ENCODE assay signal across 21 cellular contexts in the genomic region with DNA sequence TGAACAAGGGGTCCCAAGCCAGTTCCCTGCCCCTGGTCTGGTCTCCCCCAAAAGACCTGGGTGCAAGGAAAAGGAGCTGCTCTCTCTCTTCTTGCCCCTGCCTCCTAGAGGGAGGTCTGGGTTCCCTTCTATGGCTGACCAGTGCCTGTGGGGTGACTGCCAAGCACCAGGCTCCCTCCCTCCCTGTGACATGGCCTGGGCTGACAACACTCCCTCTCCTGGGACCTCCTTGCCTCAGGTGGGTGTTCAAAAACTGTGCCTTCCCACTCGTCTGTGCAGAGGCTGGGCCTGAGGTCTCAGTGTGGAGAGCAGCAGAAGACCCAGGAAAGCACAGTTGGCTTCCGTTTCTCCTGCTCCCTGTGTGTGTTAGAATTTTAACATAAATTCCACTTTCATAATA. TPM values are rescaled to one million over a fixed set of nuclear protein-coding genes. Genes with fewer than 3 reads are reported as not detected.
A peak's percentile ranks its signal among the peaks of the same experiment; 100 is the strongest.
DNase-seq lines count a peak whose midpoint lies in the region; ATAC-seq, FAIRE-seq and TF ChIP-seq lines count a peak whose summit lies in the region.
"Had no signal": no experiment of that assay in that cellular context is flagged by ENCODE, and none has a peak within 500 bp of the region (broad histone marks: within the 10 kb centered on the region; RNA-seq: fewer than 3 reads in every experiment).

No MANE protein-coding gene starts in this region.

- H3K36me3 ChIP-seq in BLaER1 = peaks cover 18% of the 10 kb centered on the region
- no peaks in the 10 kb centered on the region for H3K36me3 ChIP-seq in Caco-2 (ENCODE audit: control insufficient read depth, insufficient read depth, low read length)
- peaks cover 1 to 18% of the 10 kb centered on the region in 2 experiments; a peak in 2 of 5 replicates for H3K36me3 ChIP-seq in HepG2 (replicated peaks in 1 of 2; ENCODE audit: control insufficient read depth in 1 of 2, insufficient read depth in 2 of 2, low read length in 2 of 2)

- no TSS peak for BruUV-seq in Caco-2 (replicated peaks; lab: Mats Ljungman, UMichigan)
- BruUV-seq in MCF 10A (replicated peaks; lab: Mats Ljungman, UMichigan) = no TSS peak
- BruUV-seq in HepG2 (replicated peaks; lab: Mats Ljungman, UMichigan) = no TSS peak

- H3K27ac Mint-ChIP-seq in Caco-2 (ENCODE audit: unreplicated experiment) (peak overlapping the region; percentile 66), nephron progenitor cell (peak overlapping the region; percentile 84), MCF 10A (ENCODE audit: low read depth, unreplicated experiment) (no peak overlapping the region)
- H3K27ac Mint-ChIP-seq: B cell; CD4-positive, CD25-positive, alpha-beta regulatory T cell; HFFc6 had no signal

- DNase-seq in Caco-2 (no peak), RWPE1 (ENCODE audit: low spot score) (no peak), nephron progenitor cell (no peak), MCF 10A (ENCODE audit: unreplicated experiment) (no peak), HepG2 (ENCODE audit: low spot score) (no peak), SHP77 treated with DMSO at 0.1 percent for 48 hours (lab: John Stamatoyannopoulos, UW) (no peak)
- no peak for DNase-seq in activated CD8-positive, alpha-beta memory T cell treated with anti-CD3 and anti-CD28 coated beads for 24 hours
- DNase-seq: C1 segment of cervical spinal cord; CD4-positive, CD25-positive, alpha-beta regulatory T cell; DMS153; DMS79; GF-D8; GM23248; HCEC 1CT; HFFc6; IMR-90; KBM-7 had no signal

- POLR2A ChIA-PET in Caco-2 (lab: Charles Lee) = no interaction called here
- POLR2A ChIA-PET in RWPE1 (lab: Yijun Ruan, JAX; ENCODE audit: low non-redundant PET) = no interaction called here
- POLR2A ChIA-PET in MCF 10A (lab: Yijun Ruan, JAX) = no interaction called here
- POLR2A ChIA-PET in HepG2 (lab: Yijun Ruan, JAX) = no interaction called here

- in situ Hi-C loops in HepG2 (cut with HindIII; ENCODE audit: extremely low pct_ligation_motif_present, low pct_unique_long_range_greater_than_20kb) = no loop called here

- intact Hi-C loops in Caco-2 (cut with micrococcal nuclease; ENCODE audit: unreplicated experiment) = no loop called here
- intact Hi-C loops in MCF 10A (cut with micrococcal nuclease) = no loop called here
- intact Hi-C loops in HepG2 (cut with micrococcal nuclease; ENCODE audit: unreplicated experiment) = no loop called here

- no peaks in the 10 kb centered on the region for H3K79me2 ChIP-seq in HepG2 (ENCODE audit: insufficient read depth, low read length)

- no peaks in the 10 kb centered on the region for H3K9me3 Mint-ChIP-seq in Caco-2 (ENCODE audit: unreplicated experiment)
- no peaks in the 10 kb centered on the region for H3K9me3 Mint-ChIP-seq in nephron progenitor cell
- H3K9me3 Mint-ChIP-seq in MCF 10A (ENCODE audit: unreplicated experiment) = no peaks in the 10 kb centered on the region
- H3K9me3 Mint-ChIP-seq: CD4-positive, CD25-positive, alpha-beta regulatory T cell; HFFc6 had no signal

- H3K4me2 ChIP-seq in BLaER1 = peak overlapping the region; percentile 5; the same call in 1 of the 2 replicates
- H3K4me2 ChIP-seq in HepG2 (ENCODE audit: low read depth, low read length) = no peak overlapping the region

- ATAC-seq in HepG2 = no peak

- H3K4me1 Mint-ChIP-seq in Caco-2 (ENCODE audit: low read depth, unreplicated experiment) (no peaks in the 10 kb centered on the region), nephron progenitor cell (peaks cover 11% of the 10 kb centered on the region), MCF 10A (ENCODE audit: insufficient read depth, unreplicated experiment) (peaks cover 10% of the 10 kb centered on the region)

- H3K36me3 Mint-ChIP-seq in Caco-2 (ENCODE audit: insufficient read depth, unreplicated experiment) = peaks cover 14% of the 10 kb centered on the region
- H3K36me3 Mint-ChIP-seq in nephron progenitor cell (ENCODE audit: low read depth) = peaks cover 21% of the 10 kb centered on the region
- peaks cover 49% of the 10 kb centered on the region for H3K36me3 Mint-ChIP-seq in MCF 10A (ENCODE audit: insufficient read depth, unreplicated experiment)

- no peak for TF ChIP-seq CTCF in Caco-2 (IDR thresholded peaks at IDR 0.05; ENCODE audit: insufficient read depth in 1 of 2, low read depth in 1 of 2, low read length in 1 of 2, severe bottlenecking in 1 of 2, unreplicated experiment in 1 of 2)
- no peak for TF ChIP-seq CTCF in RWPE1 (conservative IDR thresholded peaks at IDR 0.05; ENCODE audit: low read depth)
- no peak for TF ChIP-seq CTCF in nephron progenitor cell (IDR thresholded peaks at IDR 0.05)
- no peak for TF ChIP-seq CTCF in MCF 10A (IDR thresholded peaks at IDR 0.05; ENCODE audit: unreplicated experiment)
- no peak for TF ChIP-seq CTCF in HepG2 (CRISPR knock-in tag; IDR thresholded peaks at IDR 0.05)

- no peak for TF ChIP-seq RAD21 in HepG2 (CRISPR knock-in tag; IDR thresholded peaks at IDR 0.05)

- no peak for TF ChIP-seq POLR2A in HepG2 (IDR thresholded peaks at IDR 0.05; ENCODE audit: insufficient read depth in 1 of 2, low read depth in 2 of 2, low read length in 2 of 2)

- no peaks in the 10 kb centered on the region for H3K27me3 ChIP-seq in BLaER1
- no peaks in the 10 kb centered on the region for H3K27me3 ChIP-seq in Caco-2 (replicated peaks; ENCODE audit: control insufficient read depth, insufficient read depth, low read length)
- no peaks in the 10 kb centered on the region for H3K27me3 ChIP-seq in HepG2 (ENCODE audit: control insufficient read depth in 1 of 2, insufficient read depth in 2 of 2, low read length in 2 of 2)

- H3K27ac ChIP-seq in BLaER1 (peak overlapping the region; percentile 29; the same call in 1 of the 2 replicates), RWPE1 (peak overlapping the region; percentile 93), HepG2 (ENCODE audit: extremely low read length, insufficient read depth, low read length) (no peak overlapping the region)
- H3K27ac ChIP-seq: GM23248, HL-60 had no signal

- peaks cover 48% of the 10 kb centered on the region for H3K4me1 ChIP-seq in BLaER1
- peaks cover 5% of the 10 kb centered on the region; the same call in 1 of the 2 replicates for H3K4me1 ChIP-seq in Caco-2
- H3K4me1 ChIP-seq in HepG2 (ENCODE audit: insufficient read depth, low read length) = peaks cover 10% of the 10 kb centered on the region

- H3K4me3 Mint-ChIP-seq in Caco-2 (ENCODE audit: unreplicated experiment) = no peak overlapping the region
- H3K4me3 Mint-ChIP-seq in nephron progenitor cell = no peak overlapping the region
- no peak overlapping the region for H3K4me3 Mint-ChIP-seq in MCF 10A (ENCODE audit: unreplicated experiment)
- H3K4me3 Mint-ChIP-seq: B cell; CD4-positive, CD25-positive, alpha-beta regulatory T cell; HFFc6 had no signal

- H3K9me3 ChIP-seq in BLaER1 (no peaks in the 10 kb centered on the region), Caco-2 (no peaks in the 10 kb centered on the region), HepG2 (ENCODE audit: low read length) (no peaks in the 10 kb centered on the region)

- CTCF ChIA-PET in Caco-2 (lab: Charles Lee) (no interaction called here), RWPE1 (lab: Yijun Ruan, JAX) (no interaction called here), MCF 10A (lab: Yijun Ruan, JAX) (no interaction called here), HepG2 (lab: Yijun Ruan, JAX; ENCODE audit: low intra/inter-chr PET ratio, low total read pairs) (no interaction called here)

- WGBS in HepG2 (ENCODE audit: low lambda C conversion rate) = 100% methylated on average over 1 of the region's 2 CpGs

- H3K4me3 ChIP-seq in BLaER1 (no peak overlapping the region), Caco-2 (ENCODE audit: low read depth, low read length) (no peak overlapping the region), HepG2 (replicated peaks in 1 of 3; ENCODE audit: insufficient read depth in 1 of 3, low read depth in 2 of 3, low read length in 3 of 3) (no peak overlapping the region)
- H3K4me3 ChIP-seq: GM23248 had no signal

- H3K27me3 Mint-ChIP-seq in Caco-2 (ENCODE audit: insufficient read depth, unreplicated experiment) = no peaks in the 10 kb centered on the region
- peaks cover 3% of the 10 kb centered on the region for H3K27me3 Mint-ChIP-seq in nephron progenitor cell (ENCODE audit: low read depth, poor library complexity)
- H3K27me3 Mint-ChIP-seq in MCF 10A (ENCODE audit: insufficient read depth, unreplicated experiment) = no peaks in the 10 kb centered on the region
- H3K27me3 Mint-ChIP-seq: B cell; CD4-positive, CD25-positive, alpha-beta regulatory T cell had no signal

- TF ChIP-seq EP300 in HepG2 (IDR thresholded peaks at IDR 0.05; ENCODE audit: low read depth in 2 of 2, low read length in 2 of 2) (no peak), HepG2 (CRISPR knock-in tag; IDR thresholded peaks at IDR 0.05; ENCODE audit: borderline replicate concordance) (no peak)

- no peaks in the 10 kb centered on the region for H4K20me1 ChIP-seq in BLaER1
- H4K20me1 ChIP-seq in HepG2 (ENCODE audit: insufficient read depth, low read length) = no peaks in the 10 kb centered on the region

- no peak for FAIRE-seq in HepG2 (lab: Jason Lieb, UNC)
- FAIRE-seq: H54 had no signal

- H2AFZ ChIP-seq in HepG2 (ENCODE audit: low read length) = no peak overlapping the region
- H2AFZ ChIP-seq: GM23248 had no signal

- H3K9ac ChIP-seq in BLaER1 (no peak overlapping the region), HepG2 (ENCODE audit: insufficient read depth, low read depth, low read length) (no peak overlapping the region)
- H3K9ac ChIP-seq: GM23248 had no signal

RNA-seq across cellular contexts. Expression of gene ZNF446, which starts 4.7 kb away (rescaled TPM):
- total RNA-seq in Caco-2 (2022) = 8.6 and 9.7 TPM in 2 replicates
- 8.3 and 10.3 TPM in 2 replicates for total RNA-seq in MCF 10A (2022)
- total RNA-seq in HepG2 (2016; rRNA removed; fragmentation: Illumina TruSeq; extraction: Trizol) = 2.5 and 3.6 TPM in 2 replicates
- 0.81 and 0.97 TPM in 2 replicates for total RNA-seq in HepG2 (2016; cell fraction: cytosol; rRNA removed; fragmentation: Illumina TruSeq; extraction: Trizol; ENCODE audit: low read depth)
- total RNA-seq in HepG2 (2016; cell fraction: insoluble cytoplasmic fraction; rRNA removed; fragmentation: Illumina TruSeq; extraction: Trizol) = 2.5 and 3.8 TPM in 2 replicates
- 2.1 and 2.7 TPM in 2 replicates for total RNA-seq in HepG2 (2016; cell fraction: membrane; rRNA removed; fragmentation: Illumina TruSeq; extraction: Trizol)
- 3.2 and 3.9 TPM in 2 replicates for total RNA-seq in HepG2 (2016; cell fraction: nucleus; rRNA removed; fragmentation: Illumina TruSeq; extraction: Trizol)
- polyA plus RNA-seq in HepG2 (2011; rRNA removed) = 3.0 and 3.8 TPM in 2 replicates
- 1.6 and 3.9 TPM in 2 replicates for polyA plus RNA-seq in HepG2 (2011; cell fraction: cytosol; rRNA removed)
- 9.0 and 9.4 TPM in 2 replicates for polyA plus RNA-seq in HepG2 (2011; cell fraction: nucleus; rRNA removed)
- polyA plus RNA-seq in HepG2 (2012) = 2.8 and 3.6 TPM in 2 replicates
- polyA plus RNA-seq in HepG2 (2016; cell fraction: cytosol; fragmentation: Illumina TruSeq; extraction: Trizol; ENCODE audit: low read depth) = 0.83 and 0.97 TPM in 2 replicates
- polyA plus RNA-seq in HepG2 (2016; cell fraction: insoluble cytoplasmic fraction; fragmentation: Illumina TruSeq; extraction: Trizol; ENCODE audit: low read depth) = 2.7 and 3.2 TPM in 2 replicates
- 1.7 TPM in 2 replicates for polyA plus RNA-seq in HepG2 (2016; cell fraction: membrane; fragmentation: Illumina TruSeq; extraction: Trizol; ENCODE audit: low read depth)
- polyA plus RNA-seq in HepG2 (2016; cell fraction: nucleus; fragmentation: Illumina TruSeq; extraction: Trizol; ENCODE audit: insufficient read depth, low read depth) = 5.3 and 7.0 TPM in 2 replicates
- polyA minus RNA-seq in HepG2 (2011; rRNA and poly(A)+ RNA removed; ENCODE audit: low replicate concordance) = 6.2 and 6.7 TPM in 2 replicates
- 1.2 and 2.2 TPM in 2 replicates for polyA minus RNA-seq in HepG2 (2011; cell fraction: cytosol; rRNA and poly(A)+ RNA removed)
- polyA minus RNA-seq in HepG2 (2011; cell fraction: nucleus; rRNA and poly(A)+ RNA removed) = 5.5 and 6.0 TPM in 2 replicates

RNA-seq across cellular contexts. Expression of gene ZNF324, which starts 14.0 kb away (rescaled TPM):
- total RNA-seq in Caco-2 (2022) (9.8 and 10.6 TPM in 2 replicates), MCF 10A (2022) (6.5 and 7.9 TPM in 2 replicates), HepG2 (2016; rRNA removed; fragmentation: Illumina TruSeq; extraction: Trizol) (4.0 and 4.7 TPM in 2 replicates)
- total RNA-seq in HepG2 (2016; cell fraction: cytosol; rRNA removed; fragmentation: Illumina TruSeq; extraction: Trizol; ENCODE audit: low read depth) = 0.30 and 1.2 TPM in 2 replicates
- 4.0 and 5.4 TPM in 2 replicates for total RNA-seq in HepG2 (2016; cell fraction: insoluble cytoplasmic fraction; rRNA removed; fragmentation: Illumina TruSeq; extraction: Trizol)
- 1.7 and 1.8 TPM in 2 replicates for total RNA-seq in HepG2 (2016; cell fraction: membrane; rRNA removed; fragmentation: Illumina TruSeq; extraction: Trizol)
- 4.7 and 6.2 TPM in 2 replicates for total RNA-seq in HepG2 (2016; cell fraction: nucleus; rRNA removed; fragmentation: Illumina TruSeq; extraction: Trizol)
- polyA plus RNA-seq in HepG2 (2011; rRNA removed) = 1.1 and 1.6 TPM in 2 replicates
- polyA plus RNA-seq in HepG2 (2011; cell fraction: cytosol; rRNA removed) = 1.5 and 1.6 TPM in 2 replicates
- 6.4 TPM in 2 replicates for polyA plus RNA-seq in HepG2 (2011; cell fraction: nucleus; rRNA removed)
- 1.8 and 2.3 TPM in 2 replicates for polyA plus RNA-seq in HepG2 (2012)
- 0.07 and 0.16 TPM in 2 replicates for polyA plus RNA-seq in HepG2 (2016; cell fraction: cytosol; fragmentation: Illumina TruSeq; extraction: Trizol; ENCODE audit: low read depth)
- polyA plus RNA-seq in HepG2 (2016; cell fraction: insoluble cytoplasmic fraction; fragmentation: Illumina TruSeq; extraction: Trizol; ENCODE audit: low read depth) = 2.1 and 2.5 TPM in 2 replicates
- 0.45 and 0.47 TPM in 2 replicates for polyA plus RNA-seq in HepG2 (2016; cell fraction: membrane; fragmentation: Illumina TruSeq; extraction: Trizol; ENCODE audit: low read depth)
- polyA plus RNA-seq in HepG2 (2016; cell fraction: nucleus; fragmentation: Illumina TruSeq; extraction: Trizol; ENCODE audit: insufficient read depth, low read depth) = 3.4 and 3.6 TPM in 2 replicates
- polyA minus RNA-seq in HepG2 (2011; rRNA and poly(A)+ RNA removed; ENCODE audit: low replicate concordance) = 10.2 and 18.5 TPM in 2 replicates
- 1.9 and 2.6 TPM in 2 replicates for polyA minus RNA-seq in HepG2 (2011; cell fraction: cytosol; rRNA and poly(A)+ RNA removed)
- 10.4 and 13.9 TPM in 2 replicates for polyA minus RNA-seq in HepG2 (2011; cell fraction: nucleus; rRNA and poly(A)+ RNA removed)

RNA-seq across cellular contexts. Expression of gene ZNF324B, which starts 29.4 kb away (rescaled TPM):
- total RNA-seq in Caco-2 (2022) = 4.6 and 6.8 TPM in 2 replicates
- total RNA-seq in MCF 10A (2022) = 4.7 and 7.2 TPM in 2 replicates
- total RNA-seq in HepG2 (2016; rRNA removed; fragmentation: Illumina TruSeq; extraction: Trizol) = 2.5 and 3.0 TPM in 2 replicates
- 0.79 and 1.6 TPM in 2 replicates for total RNA-seq in HepG2 (2016; cell fraction: cytosol; rRNA removed; fragmentation: Illumina TruSeq; extraction: Trizol; ENCODE audit: low read depth)
- total RNA-seq in HepG2 (2016; cell fraction: insoluble cytoplasmic fraction; rRNA removed; fragmentation: Illumina TruSeq; extraction: Trizol) = 2.4 and 3.3 TPM in 2 replicates
- total RNA-seq in HepG2 (2016; cell fraction: membrane; rRNA removed; fragmentation: Illumina TruSeq; extraction: Trizol) = 1.3 and 1.6 TPM in 2 replicates
- 1.7 and 2.9 TPM in 2 replicates for total RNA-seq in HepG2 (2016; cell fraction: nucleus; rRNA removed; fragmentation: Illumina TruSeq; extraction: Trizol)
- polyA plus RNA-seq in HepG2 (2011; rRNA removed) = 0.53 and 0.98 TPM in 2 replicates
- 0.50 and 0.56 TPM in 2 replicates for polyA plus RNA-seq in HepG2 (2011; cell fraction: cytosol; rRNA removed)
- 1.8 and 2.6 TPM in 2 replicates for polyA plus RNA-seq in HepG2 (2011; cell fraction: nucleus; rRNA removed)
- polyA plus RNA-seq in HepG2 (2012) = 0.95 and 0.97 TPM in 2 replicates
- 0.09 and 0.11 TPM in 2 replicates for polyA plus RNA-seq in HepG2 (2016; cell fraction: cytosol; fragmentation: Illumina TruSeq; extraction: Trizol; ENCODE audit: low read depth)
- polyA plus RNA-seq in HepG2 (2016; cell fraction: insoluble cytoplasmic fraction; fragmentation: Illumina TruSeq; extraction: Trizol; ENCODE audit: low read depth) = 0.96 and 1.1 TPM in 2 replicates
- polyA plus RNA-seq in HepG2 (2016; cell fraction: membrane; fragmentation: Illumina TruSeq; extraction: Trizol; ENCODE audit: low read depth) = 0.21 and 0.26 TPM in 2 replicates
- polyA plus RNA-seq in HepG2 (2016; cell fraction: nucleus; fragmentation: Illumina TruSeq; extraction: Trizol; ENCODE audit: insufficient read depth, low read depth) = 2.2 and 2.7 TPM in 2 replicates
- 4.0 and 14.2 TPM in 2 replicates for polyA minus RNA-seq in HepG2 (2011; rRNA and poly(A)+ RNA removed; ENCODE audit: low replicate concordance)
- 0.69 and 1.5 TPM in 2 replicates for polyA minus RNA-seq in HepG2 (2011; cell fraction: cytosol; rRNA and poly(A)+ RNA removed)
- 2.7 and 3.9 TPM in 2 replicates for polyA minus RNA-seq in HepG2 (2011; cell fraction: nucleus; rRNA and poly(A)+ RNA removed)

RNA-seq across cellular contexts. Expression of gene SLC27A5, which starts 31.0 kb away (rescaled TPM):
- total RNA-seq in Caco-2 (2022) (10.3 and 12.5 TPM in 2 replicates), MCF 10A (2022) (14.7 and 22.5 TPM in 2 replicates), HepG2 (2016; rRNA removed; fragmentation: Illumina TruSeq; extraction: Trizol) (40.2 and 41.2 TPM in 2 replicates)
- 49.0 and 49.9 TPM in 2 replicates for total RNA-seq in HepG2 (2016; cell fraction: cytosol; rRNA removed; fragmentation: Illumina TruSeq; extraction: Trizol; ENCODE audit: low read depth)
- total RNA-seq in HepG2 (2016; cell fraction: insoluble cytoplasmic fraction; rRNA removed; fragmentation: Illumina TruSeq; extraction: Trizol) = 39.8 and 42.2 TPM in 2 replicates
- total RNA-seq in HepG2 (2016; cell fraction: membrane; rRNA removed; fragmentation: Illumina TruSeq; extraction: Trizol) = 59.4 and 64.1 TPM in 2 replicates
- 18.8 and 20.1 TPM in 2 replicates for total RNA-seq in HepG2 (2016; cell fraction: nucleus; rRNA removed; fragmentation: Illumina TruSeq; extraction: Trizol)
- polyA plus RNA-seq in HepG2 (2011; rRNA removed) = 30.3 and 36.5 TPM in 2 replicates
- polyA plus RNA-seq in HepG2 (2011; cell fraction: cytosol; rRNA removed) = 39.8 and 55.5 TPM in 2 replicates
- 39.1 and 43.9 TPM in 2 replicates for polyA plus RNA-seq in HepG2 (2011; cell fraction: nucleus; rRNA removed)
- 25.9 and 32.1 TPM in 2 replicates for polyA plus RNA-seq in HepG2 (2012)
- polyA plus RNA-seq in HepG2 (2016; cell fraction: cytosol; fragmentation: Illumina TruSeq; extraction: Trizol; ENCODE audit: low read depth) = 47.2 and 55.8 TPM in 2 replicates
- polyA plus RNA-seq in HepG2 (2016; cell fraction: insoluble cytoplasmic fraction; fragmentation: Illumina TruSeq; extraction: Trizol; ENCODE audit: low read depth) = 36.1 and 36.3 TPM in 2 replicates
- polyA plus RNA-seq in HepG2 (2016; cell fraction: membrane; fragmentation: Illumina TruSeq; extraction: Trizol; ENCODE audit: low read depth) = 47.0 and 55.2 TPM in 2 replicates
- polyA plus RNA-seq in HepG2 (2016; cell fraction: nucleus; fragmentation: Illumina TruSeq; extraction: Trizol; ENCODE audit: insufficient read depth, low read depth) = 21.2 and 23.9 TPM in 2 replicates
- polyA minus RNA-seq in HepG2 (2011; rRNA and poly(A)+ RNA removed; ENCODE audit: low replicate concordance) = 66.1 and 97.3 TPM in 2 replicates
- 7.8 and 9.5 TPM in 2 replicates for polyA minus RNA-seq in HepG2 (2011; cell fraction: cytosol; rRNA and poly(A)+ RNA removed)
- polyA minus RNA-seq in HepG2 (2011; cell fraction: nucleus; rRNA and poly(A)+ RNA removed) = 18.9 and 20.1 TPM in 2 replicates

RNA-seq across cellular contexts. Expression of gene ZBTB45, which starts 38.8 kb away (rescaled TPM):
- total RNA-seq in Caco-2 (2022) (14.6 and 14.8 TPM in 2 replicates), MCF 10A (2022) (12.8 and 15.0 TPM in 2 replicates), HepG2 (2016; rRNA removed; fragmentation: Illumina TruSeq; extraction: Trizol) (2.0 and 3.7 TPM in 2 replicates)
- total RNA-seq in HepG2 (2016; cell fraction: cytosol; rRNA removed; fragmentation: Illumina TruSeq; extraction: Trizol; ENCODE audit: low read depth) = 1.0 and 1.1 TPM in 2 replicates
- 1.9 and 3.8 TPM in 2 replicates for total RNA-seq in HepG2 (2016; cell fraction: insoluble cytoplasmic fraction; rRNA removed; fragmentation: Illumina TruSeq; extraction: Trizol)
- total RNA-seq in HepG2 (2016; cell fraction: membrane; rRNA removed; fragmentation: Illumina TruSeq; extraction: Trizol) = 2.8 TPM in 2 replicates
- total RNA-seq in HepG2 (2016; cell fraction: nucleus; rRNA removed; fragmentation: Illumina TruSeq; extraction: Trizol) = 2.7 and 3.4 TPM in 2 replicates
- polyA plus RNA-seq in HepG2 (2011; rRNA removed) = 3.0 and 3.2 TPM in 2 replicates
- 1.7 and 2.6 TPM in 2 replicates for polyA plus RNA-seq in HepG2 (2011; cell fraction: cytosol; rRNA removed)
- 10.2 and 12.2 TPM in 2 replicates for polyA plus RNA-seq in HepG2 (2011; cell fraction: nucleus; rRNA removed)
- polyA plus RNA-seq in HepG2 (2012) = 2.7 and 4.2 TPM in 2 replicates
- 0.78 and 0.83 TPM in 2 replicates for polyA plus RNA-seq in HepG2 (2016; cell fraction: cytosol; fragmentation: Illumina TruSeq; extraction: Trizol; ENCODE audit: low read depth)
- polyA plus RNA-seq in HepG2 (2016; cell fraction: insoluble cytoplasmic fraction; fragmentation: Illumina TruSeq; extraction: Trizol; ENCODE audit: low read depth) = 3.5 and 3.8 TPM in 2 replicates
- polyA plus RNA-seq in HepG2 (2016; cell fraction: membrane; fragmentation: Illumina TruSeq; extraction: Trizol; ENCODE audit: low read depth) = 2.0 and 2.4 TPM in 2 replicates
- 6.2 and 6.8 TPM in 2 replicates for polyA plus RNA-seq in HepG2 (2016; cell fraction: nucleus; fragmentation: Illumina TruSeq; extraction: Trizol; ENCODE audit: insufficient read depth, low read depth)
- 6.6 and 8.8 TPM in 2 replicates for polyA minus RNA-seq in HepG2 (2011; rRNA and poly(A)+ RNA removed; ENCODE audit: low replicate concordance)
- 2.9 and 3.8 TPM in 2 replicates for polyA minus RNA-seq in HepG2 (2011; cell fraction: cytosol; rRNA and poly(A)+ RNA removed)
- polyA minus RNA-seq in HepG2 (2011; cell fraction: nucleus; rRNA and poly(A)+ RNA removed) = 7.0 and 7.3 TPM in 2 replicates
